8 cellular contexts compared by ENCODE assay signal in the genomic region with DNA sequence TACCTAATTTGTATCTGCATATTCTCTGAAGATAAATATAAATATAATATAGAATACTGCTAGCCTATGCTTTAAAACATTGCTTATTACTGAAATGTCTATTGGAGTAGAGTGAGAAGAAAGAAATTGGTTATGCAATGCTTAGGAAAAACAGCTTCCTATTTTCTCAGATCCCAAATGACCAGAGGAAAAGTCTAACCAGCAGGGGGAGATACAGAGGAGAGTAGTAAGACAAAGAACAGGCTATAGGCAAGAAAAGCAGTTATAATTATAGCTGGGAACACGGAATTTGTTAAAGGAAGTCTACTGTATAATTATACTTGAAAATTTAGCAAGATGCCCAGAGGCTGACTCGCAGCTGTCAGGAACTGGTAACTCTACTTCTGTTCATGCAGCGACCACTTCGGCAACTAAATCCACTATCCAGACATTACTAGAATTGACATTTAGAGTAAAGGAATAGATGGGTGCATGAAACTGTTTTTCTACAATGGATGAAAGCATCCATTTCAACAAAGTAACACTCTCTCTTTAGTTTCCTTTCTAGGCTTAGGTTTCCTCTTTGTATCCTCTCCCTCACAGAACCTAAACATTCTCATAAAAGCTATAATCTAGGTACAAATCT.
DNase-seq lines count a peak whose midpoint lies in the region; ATAC-seq and TF ChIP-seq lines count a peak whose summit lies in the region.

No MANE protein-coding gene starts in this region.

- peak overlapping the region; percentile 22 for H3K4me2 ChIP-seq in GM23248 (ENCODE audit: unreplicated experiment)

- H3K79me2 ChIP-seq in GM23248 (ENCODE audit: insufficient read depth): peaks cover 27% of the 10 kb centered on the region

- H4K20me1 ChIP-seq in GM23248 (ENCODE audit: insufficient read depth): no peaks in the 10 kb centered on the region

- H3K27me3 ChIP-seq in GM23248 (replicated peaks; ENCODE audit: insufficient read depth): no peaks in the 10 kb centered on the region
- no peaks in the 10 kb centered on the region for H3K27me3 ChIP-seq in breast epithelium
- H3K27me3 ChIP-seq in uterus: no peaks in the 10 kb centered on the region

- peak; percentile 78 for ATAC-seq in left colon
- no peak for ATAC-seq in HG03196 (IDR thresholded peaks at IDR 0.05; ENCODE audit: unreplicated experiment)
- no peak for ATAC-seq in GM19467 (IDR thresholded peaks at IDR 0.05; ENCODE audit: unreplicated experiment)

- peaks cover 35% of the 10 kb centered on the region for H3K4me1 ChIP-seq in GM23248 (ENCODE audit: insufficient read depth)
- no peaks in the 10 kb centered on the region for H3K4me1 ChIP-seq in breast epithelium
- H3K4me1 ChIP-seq in uterus: peaks cover 0 to 2% of the 10 kb centered on the region in 2 donors

- H3K4me3 ChIP-seq in GM23248 (no peak overlapping the region), breast epithelium (no peak overlapping the region), uterus (no peak overlapping the region)

- 0 out of 2 replicates have a peak overlapping the region, but pooled peaks have one; percentile 29 for H2AFZ ChIP-seq in GM23248

- H3K36me3 ChIP-seq in GM23248 (ENCODE audit: low read depth) (no peaks in the 10 kb centered on the region), breast epithelium (no peaks in the 10 kb centered on the region), uterus (no peaks in the 10 kb centered on the region)

- H3K9me2 ChIP-seq in GM23248 (ENCODE audit: insufficient read depth): no peaks in the 10 kb centered on the region

- peaks cover 32% of the 10 kb centered on the region for H3F3A ChIP-seq in GM23248 (ENCODE audit: insufficient read depth)

- H3K9me3 ChIP-seq in GM23248 (ENCODE audit: low read depth) (no peaks in the 10 kb centered on the region), breast epithelium (no peaks in the 10 kb centered on the region), uterus (no peaks in the 10 kb centered on the region)

- TF ChIP-seq CTCF in breast epithelium (IDR thresholded peaks at IDR 0.05) (peak in 2 of 3 donors; percentile 26 to 59), uterus (IDR thresholded peaks at IDR 0.05) (peak; percentile 53 to 62 (median 59))

- H3K27ac ChIP-seq in GM23248: no peak overlapping the region
- no peak overlapping the region for H3K27ac ChIP-seq in breast epithelium
- H3K27ac ChIP-seq in uterus: no peak overlapping the region

- in situ Hi-C loops in GM23248 (cut with MboI): no loop called here

- no peak for TF ChIP-seq POLR2A in breast epithelium (IDR thresholded peaks at IDR 0.05)
- TF ChIP-seq POLR2A in uterus (IDR thresholded peaks at IDR 0.05): no peak

- H3K9ac ChIP-seq in GM23248: no peak overlapping the region

- 57 to 58% methylated on average over 4 of the region's 4 CpGs for WGBS in GM23248 (ENCODE audit: low coverage in 1 of 2, low lambda C conversion rate in 2 of 2, missing lambda C conversion rate in 2 of 2), 2 experiments

- DNase-seq in AG20443 (ENCODE audit: low spot score): peak; percentile 52
- peak; percentile 75 for DNase-seq in GM23248
- DNase-seq in NCI-H526 treated with DMSO at 0.1 percent for 48 hours (lab: John Stamatoyannopoulos, UW): peak; percentile 8
- DNase-seq in breast epithelium (ENCODE audit: low spot score in 2 of 2): no peak
- DNase-seq in left colon: no peak
- peak in 1 of 2 donors; percentile 17 for DNase-seq in uterus

- intact Hi-C loops in breast epithelium (cut with DNase I; ENCODE audit: low total_unique reads): no loop called here
- intact Hi-C loops in left colon (cut with DNase I, micrococcal nuclease): loop anchor here in 1 of 2 donors (5.0 kb wide), 1 partner anchor 197 kb away; no protein-coding TSS in a partner anchor
- intact Hi-C loops in uterus (cut with DNase I; ENCODE audit: low total_unique reads): no loop called here

Comparison
In these comparisons a context has a peak if more than half of its experiments do, and no peak if none do; other contexts are left out.
1. DNase-seq: peak in AG20443 (single experiment), GM23248 (single experiment) and NCI-H526 treated with DMSO at 0.1 percent for 48 hours (single experiment); none in breast epithelium (0 of 2) and left colon (0 of 2).